ENCODE assay signal across 3 cellular contexts in genomic region chrX:17077349-17077748, GRCh38.
TF ChIP-seq lines count a peak whose summit lies in the region.

No MANE protein-coding gene starts in this region.

TF ChIP-seq in SK-N-SH, 30 proteins besides CTCF, POLR2A, EP300 and RAD21 (continued from another document):
- no peak for TF ChIP-seq IRF3 (IDR thresholded peaks at IDR 0.05; ENCODE audit: low read depth, low read length)
- TF ChIP-seq NFIC (IDR thresholded peaks at IDR 0.05; ENCODE audit: borderline replicate concordance), result no peak
- TF ChIP-seq RFX5 (IDR thresholded peaks at IDR 0.05; ENCODE audit: low read length), result no peak
- TF ChIP-seq TCF12 (IDR thresholded peaks at IDR 0.05), result no peak
- TF ChIP-seq POLR2AphosphoS5 (IDR thresholded peaks at IDR 0.05; ENCODE audit: low read depth, low read length), result no peak
- TF ChIP-seq MEF2A (IDR thresholded peaks at IDR 0.05; ENCODE audit: borderline replicate concordance, low read depth), result no peak
- TF ChIP-seq RXRA (IDR thresholded peaks at IDR 0.05; ENCODE audit: borderline replicate concordance, low read depth), result no peak
TF ChIP-seq in SK-N-SH: peak in this region for 0.

TF ChIP-seq in SK-N-SH treated with all-trans-retinoic acid at 6 μM for 48 hours, 23 proteins besides CTCF, POLR2A, EP300 and RAD21 (continued from another document):
- TF ChIP-seq ZNF8 (CRISPR knock-in tag; IDR thresholded peaks at IDR 0.05), result no peak
- TF ChIP-seq ZFP30 (CRISPR knock-in tag; IDR thresholded peaks at IDR 0.05), result no peak

TF ChIP-seq in endothelial cell of umbilical vein, 7 proteins besides CTCF, POLR2A, EP300 and RAD21 (continued from another document):
- TF ChIP-seq, protein P1, sequence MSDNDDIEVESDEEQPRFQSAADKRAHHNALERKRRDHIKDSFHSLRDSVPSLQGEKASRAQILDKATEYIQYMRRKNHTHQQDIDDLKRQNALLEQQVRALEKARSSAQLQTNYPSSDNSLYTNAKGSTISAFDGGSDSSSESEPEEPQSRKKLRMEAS (IDR thresholded peaks at IDR 0.05; ENCODE audit: insufficient read depth, insufficient read length), result no peak
- no peak for TF ChIP-seq POLR2AphosphoS5 (IDR thresholded peaks at IDR 0.05; ENCODE audit: insufficient read depth, low read depth, low read length)
- no peak for TF ChIP-seq GATA2 (IDR thresholded peaks at IDR 0.05; ENCODE audit: insufficient read depth, insufficient read length, low read depth, low read length)
- TF ChIP-seq EZH2 (IDR thresholded peaks at IDR 0.05; ENCODE audit: borderline replicate concordance, low read depth, low read length, severe bottlenecking), result no peak
